Comparison of ENCODE assay signal across 9 cellular contexts in the genomic region with DNA sequence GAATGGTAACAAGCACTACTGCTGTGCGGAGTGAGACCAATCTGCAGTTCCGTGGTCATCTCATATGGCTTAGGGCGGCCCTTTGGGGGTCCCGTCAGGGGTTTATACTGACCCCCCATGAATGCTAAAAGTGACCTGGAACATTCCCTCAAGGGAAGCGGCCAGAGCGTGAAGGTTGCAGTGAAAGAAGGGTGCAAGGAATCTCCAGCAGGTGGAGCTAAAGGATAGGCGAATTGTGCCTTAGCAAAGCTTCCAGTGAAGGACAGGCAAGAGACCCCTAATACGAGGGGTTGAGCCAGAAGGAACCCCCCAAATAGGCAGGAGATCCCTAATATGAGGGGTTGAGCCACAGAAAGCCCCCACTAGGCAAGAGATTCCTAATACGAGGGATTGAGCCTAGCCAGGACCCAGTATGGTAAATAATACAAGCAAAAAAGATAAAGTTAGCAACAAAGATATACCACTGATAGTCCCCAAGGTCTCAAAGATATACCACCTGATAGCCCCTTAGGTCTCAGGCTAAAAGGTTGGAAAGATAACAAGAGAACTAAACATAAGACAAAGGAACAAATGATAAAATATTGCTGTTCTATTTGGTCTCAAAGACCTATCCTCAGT. TPM values are rescaled to one million over a fixed set of nuclear protein-coding genes. Genes with fewer than 3 reads are reported as not detected.
DNase-seq lines count a peak whose midpoint lies in the region; ATAC-seq and TF ChIP-seq lines count a peak whose summit lies in the region.
"Had no signal": no experiment of that assay in that cellular context is flagged by ENCODE, and none has a peak within 500 bp of the region (broad histone marks: within the 10 kb centered on the region; RNA-seq: fewer than 3 reads in every experiment).

No MANE protein-coding gene starts in this region.

- CTCF ChIA-PET in MCF 10A (lab: Yijun Ruan, JAX): interaction anchor here (0.5 to 3.7 kb wide), 10 partner anchors 74 to 1088 kb away, joined by 3 to 80 read pairs (median 4); no protein-coding TSS in a partner anchor

- no peaks in the 10 kb centered on the region for H3K9me3 Mint-ChIP-seq in MCF 10A (ENCODE audit: unreplicated experiment)

- TF ChIP-seq POLR2A in NB4 (IDR thresholded peaks at IDR 0.05; ENCODE audit: extremely low read depth, insufficient read length): no peak

- POLR2A ChIA-PET in MCF 10A (lab: Yijun Ruan, JAX): interaction anchor here (0.7 to 2.9 kb wide), 10 partner anchors 14 to 1061 kb away, joined by 3 to 22 read pairs (median 4); a partner anchor contains a TSS

- H3K4me3 ChIP-seq in NB4 (ENCODE audit: low read depth, low read length): no peak overlapping the region
- H3K4me3 ChIP-seq: BLaER1 had no signal

- ATAC-seq in GM21825 (IDR thresholded peaks at IDR 0.05; ENCODE audit: unreplicated experiment): no peak

- peaks cover 6% of the 10 kb centered on the region for H3K36me3 Mint-ChIP-seq in MCF 10A (ENCODE audit: insufficient read depth, unreplicated experiment)

- intact Hi-C loops in MCF 10A (cut with micrococcal nuclease): loop anchor here (1.0 to 2.0 kb wide), 3 partner anchors 127 to 275 kb away; no protein-coding TSS in a partner anchor

- no peak overlapping the region for H3K27ac Mint-ChIP-seq in MCF 10A (ENCODE audit: low read depth, unreplicated experiment)

- DNase-seq in NCI-H1417 (lab: John Stamatoyannopoulos, UW): peak; percentile 12 to 68 (median 50)
- no peak for DNase-seq in NCI-H1417 treated with DMSO at 0.1 percent for 48 hours (lab: John Stamatoyannopoulos, UW)
- DNase-seq in NB4 (ENCODE audit: low read depth): peak; percentile 76
- DNase-seq in T1000 (lab: John Stamatoyannopoulos, UW): peak; percentile 44
- peak; percentile 74 for DNase-seq in MCF 10A (ENCODE audit: unreplicated experiment)
- peak; percentile 79 for DNase-seq in islet precursor cell
- DNase-seq in stimulated activated CD4-positive, alpha-beta T cell treated with anti-CD3 and anti-CD28 coated beads, Interleukin-2, amount 100 ng/mL, for 4 hours (ENCODE audit: low read depth): peak; percentile 39

- no peak overlapping the region for H3K4me3 Mint-ChIP-seq in MCF 10A (ENCODE audit: unreplicated experiment)

- TF ChIP-seq CTCF in NB4 (IDR thresholded peaks at IDR 0.05; ENCODE audit: low read depth, low read length) (peak; percentile 80), MCF 10A (IDR thresholded peaks at IDR 0.05; ENCODE audit: unreplicated experiment) (peak; percentile 85)

- BruUV-seq in MCF 10A (replicated peaks; lab: Mats Ljungman, UMichigan): no TSS peak

- peaks cover 17% of the 10 kb centered on the region for H3K4me1 Mint-ChIP-seq in MCF 10A (ENCODE audit: insufficient read depth, unreplicated experiment)

- no peaks in the 10 kb centered on the region for H3K27me3 Mint-ChIP-seq in MCF 10A (ENCODE audit: insufficient read depth, unreplicated experiment)

RNA-seq across cellular contexts. Expression of a gene that starts 27.5 kb away (rescaled TPM):
- total RNA-seq in MCF 10A (2022): 31.0 and 33.0 TPM in 2 replicates

RNA-seq across cellular contexts. Expression of a gene that starts 32.8 kb away (rescaled TPM):
- total RNA-seq in MCF 10A (2022): 5.6 and 5.7 TPM in 2 replicates

RNA-seq across cellular contexts. Expression of a gene that starts 50.4 kb away (rescaled TPM):
- 0.72 and 2.4 TPM in 2 replicates for total RNA-seq in MCF 10A (2022)

RNA-seq across cellular contexts. Expression of a gene that starts 59.8 kb away (rescaled TPM):
- total RNA-seq in MCF 10A (2022): not detected in 2 replicates
